In genomic region chr15:82749951-82750830, GRCh38 we compare ENCODE assay signal across 1 cellular context.
TF ChIP-seq lines count a peak whose summit lies in the region.

No MANE protein-coding gene starts in this region.

TF ChIP-seq in K562, 482 proteins besides CTCF, POLR2A, EP300 and RAD21 (continued from another document and continues in another):
- TF ChIP-seq ZNF318 (IDR thresholded peaks at IDR 0.05; ENCODE audit: borderline replicate concordance in 1 of 2, low read depth in 1 of 2) (no peak), MXI1 (IDR thresholded peaks at IDR 0.05; ENCODE audit: low read depth, low read length) (peak; percentile 86; the same call in 1 of the 2 replicates), IFI16 (CRISPR knock-in tag; IDR thresholded peaks at IDR 0.05) (no peak), HINFP (tag; conservative IDR thresholded peaks at IDR 0.05; ENCODE audit: low read depth) (no peak), ATF3 (IDR thresholded peaks at IDR 0.05) (no peak), ATF3 (CRISPR knock-in tag; conservative IDR thresholded peaks at IDR 0.05) (no peak), ZNF212 (CRISPR knock-in tag; IDR thresholded peaks at IDR 0.05) (no peak), SIX5 (IDR thresholded peaks at IDR 0.05; ENCODE audit: borderline replicate concordance in 1 of 2, insufficient read depth in 1 of 2, low read depth in 1 of 2, low read length in 2 of 2) (no peak), ELK3 (CRISPR knock-in tag; IDR thresholded peaks at IDR 0.05) (no peak), ARID3A (IDR thresholded peaks at IDR 0.05; ENCODE audit: borderline replicate concordance, low read depth, low read length) (no peak), HLTF (IDR thresholded peaks at IDR 0.05) (no peak), RFX5 (IDR thresholded peaks at IDR 0.05; ENCODE audit: low read depth, low read length) (no peak), ZBTB43 (CRISPR knock-in tag; IDR thresholded peaks at IDR 0.05) (no peak), DDX20 (tag; IDR thresholded peaks at IDR 0.05; ENCODE audit: low read depth) (no peak), NR4A1 (CRISPR knock-in tag; IDR thresholded peaks at IDR 0.05) (no peak), NR4A1 (tag; IDR thresholded peaks at IDR 0.05) (no peak), ZNF79 (CRISPR knock-in tag; IDR thresholded peaks at IDR 0.05; ENCODE audit: low read depth) (no peak), ZNF431 (CRISPR knock-in tag; IDR thresholded peaks at IDR 0.05) (0 out of 2 replicates have a peak, but pooled peaks have one; percentile 14), MEF2D (tag; conservative IDR thresholded peaks at IDR 0.05; ENCODE audit: low read depth) (no peak), HNRNPLL (IDR thresholded peaks at IDR 0.05; ENCODE audit: low read depth, low read length, poor library complexity, severe bottlenecking) (peak; percentile 81), ZNF395 (CRISPR knock-in tag; IDR thresholded peaks at IDR 0.05) (no peak), DIDO1 (tag; IDR thresholded peaks at IDR 0.05; ENCODE audit: low read depth) (no peak), CCNT2 (IDR thresholded peaks at IDR 0.05; ENCODE audit: borderline replicate concordance, extremely low read depth, insufficient read length, low read depth, low read length) (peak; percentile 28), ARID3B (CRISPR knock-in tag; IDR thresholded peaks at IDR 0.05; ENCODE audit: borderline replicate concordance) (no peak), RBM39 (optimal IDR thresholded peaks at IDR 0.05; ENCODE audit: low read depth, low read length) (no peak), POLR3G (IDR thresholded peaks at IDR 0.05; ENCODE audit: extremely low read depth, insufficient read length, insufficient replicate concordance) (no peak), FOSL1 (tag; conservative IDR thresholded peaks at IDR 0.05) (no peak), ZNF41 (CRISPR knock-in tag; conservative IDR thresholded peaks at IDR 0.05) (no peak), THRAP3 (IDR thresholded peaks at IDR 0.05; ENCODE audit: borderline replicate concordance) (no peak), POLR2B (IDR thresholded peaks at IDR 0.05; ENCODE audit: low read depth, partially characterized antibody) (peak; percentile 96), YY1 (IDR thresholded peaks at IDR 0.05; ENCODE audit: borderline replicate concordance in 1 of 3, control insufficient read depth in 1 of 3, extremely low read depth in 1 of 3, insufficient read depth in 3 of 3, insufficient read length in 1 of 3, insufficient replicate concordance in 2 of 3, low read depth in 1 of 3, low read length in 2 of 3) (peak in 1 of 3 experiments; percentile 26), ZNF224 (CRISPR knock-in tag; IDR thresholded peaks at IDR 0.05) (no peak), RBM34 (IDR thresholded peaks at IDR 0.05; ENCODE audit: borderline replicate concordance, insufficient read depth, low read length) (no peak), RFX1 (IDR thresholded peaks at IDR 0.05) (no peak), TRIM25 (IDR thresholded peaks at IDR 0.05; ENCODE audit: borderline replicate concordance) (no peak), KAT8 (IDR thresholded peaks at IDR 0.05; ENCODE audit: low read depth) (no peak), JUNB (CRISPR knock-in tag; conservative IDR thresholded peaks at IDR 0.05) (no peak), PHF21A (IDR thresholded peaks at IDR 0.05; ENCODE audit: borderline replicate concordance, low read depth) (no peak), MAX (CRISPR knock-in tag; IDR thresholded peaks at IDR 0.05) (peak; percentile 88)
